9 cellular contexts compared by ENCODE assay signal in genomic region chrX:44344687-44345086, GRCh38. TPM values are rescaled to one million over a fixed set of nuclear protein-coding genes. Genes with fewer than 3 reads are reported as not detected.
DNase-seq lines count a peak whose midpoint lies in the region; ATAC-seq and TF ChIP-seq lines count a peak whose summit lies in the region.
"Had no signal": no experiment of that assay in that cellular context is flagged by ENCODE, and none has a peak within 500 bp of the region (broad histone marks: within the 10 kb centered on the region; RNA-seq: fewer than 3 reads in every experiment).

No MANE protein-coding gene starts in this region.

- TF ChIP-seq CTCF in osteocyte (IDR thresholded peaks at IDR 0.05) (no peak), sigmoid colon (IDR thresholded peaks at IDR 0.05) (no peak)

- peak overlapping the region; percentile 64 for H3K9ac ChIP-seq in BLaER1

- H3K27ac Mint-ChIP-seq in T-helper 2 cell treated with Interferon-gamma antibody and Interleukin-4, amounts not matched to agents 5 μg/mL and 100 μg/mL, for 36 hours: peak overlapping the region; percentile 94
- H3K27ac Mint-ChIP-seq in immature natural killer cell (peak overlapping the region; percentile 93 to 96 (median 96)), osteocyte (ENCODE audit: unreplicated experiment) (no peak overlapping the region)

- peak overlapping the region; percentile 87 for H3K4me3 Mint-ChIP-seq in T-helper 2 cell treated with Interferon-gamma antibody and Interleukin-4, amounts not matched to agents 5 μg/mL and 100 μg/mL, for 36 hours
- H3K4me3 Mint-ChIP-seq in immature natural killer cell (peak overlapping the region; percentile 84 to 93 (median 87)), osteocyte (ENCODE audit: unreplicated experiment) (no peak overlapping the region)

- peaks cover 14% of the 10 kb centered on the region for H3K4me1 Mint-ChIP-seq in T-helper 2 cell treated with Interferon-gamma antibody and Interleukin-4, amounts not matched to agents 5 μg/mL and 100 μg/mL, for 36 hours (ENCODE audit: low read depth)
- peaks cover 33 to 57% of the 10 kb centered on the region in 2 donors for H3K4me1 Mint-ChIP-seq in immature natural killer cell
- no peaks in the 10 kb centered on the region for H3K4me1 Mint-ChIP-seq in osteocyte (ENCODE audit: unreplicated experiment)

- no peak for TF ChIP-seq EP300 in sigmoid colon (IDR thresholded peaks at IDR 0.05)

- H3K27me3 Mint-ChIP-seq in T-helper 2 cell treated with Interferon-gamma antibody and Interleukin-4, amounts not matched to agents 5 μg/mL and 100 μg/mL, for 36 hours (ENCODE audit: low read depth): no peaks in the 10 kb centered on the region
- H3K27me3 Mint-ChIP-seq in immature natural killer cell (ENCODE audit: low read depth in 3 of 3) (peaks cover 10 to 15% (median 10%) of the 10 kb centered on the region in 3 donors), osteocyte (ENCODE audit: unreplicated experiment) (no peaks in the 10 kb centered on the region)

- H3K27me3 ChIP-seq in BLaER1: no peaks in the 10 kb centered on the region
- H3K27me3 ChIP-seq in sigmoid colon: peaks cover 0 to 8% (median 0%) of the 10 kb centered on the region in 3 donors
- H3K27me3 ChIP-seq: SJSA1 had no signal

- peak overlapping the region; percentile 84 for H3K4me2 ChIP-seq in BLaER1

- H3K27ac ChIP-seq in BLaER1 (peak overlapping the region; percentile 79), sigmoid colon (no peak overlapping the region)
- H3K27ac ChIP-seq: SJSA1 had no signal

- no peak for TF ChIP-seq POLR2A in sigmoid colon (IDR thresholded peaks at IDR 0.05)

- H3K4me3 ChIP-seq in BLaER1: peak overlapping the region; percentile 66
- H3K4me3 ChIP-seq in sigmoid colon: no peak overlapping the region
- H3K4me3 ChIP-seq: SJSA1 had no signal

- peak; percentile 24 for ATAC-seq in GM19463 (IDR thresholded peaks at IDR 0.05; ENCODE audit: unreplicated experiment)
- no peak for ATAC-seq in left cardiac atrium

- WGBS in sigmoid colon, 2 donors: 32 to 70% methylated on average over 7 of the region's 7 CpGs

- no peaks in the 10 kb centered on the region for H4K20me1 ChIP-seq in BLaER1

- no peaks in the 10 kb centered on the region for H3K36me3 ChIP-seq in BLaER1
- no peaks in the 10 kb centered on the region for H3K36me3 ChIP-seq in sigmoid colon
- H3K36me3 ChIP-seq: SJSA1 had no signal

- intact Hi-C loops in sigmoid colon (cut with DNase I): no loop called here
- intact Hi-C loops in left cardiac atrium (cut with DNase I): no loop called here

- H3K4me1 ChIP-seq in BLaER1: peaks cover 51% of the 10 kb centered on the region
- H3K4me1 ChIP-seq in sigmoid colon: peaks cover 0 to 6% (median 0%) of the 10 kb centered on the region in 4 donors
- H3K4me1 ChIP-seq: SJSA1 had no signal

- no peaks in the 10 kb centered on the region for H3K36me3 Mint-ChIP-seq in T-helper 2 cell treated with Interferon-gamma antibody and Interleukin-4, amounts not matched to agents 5 μg/mL and 100 μg/mL, for 36 hours (ENCODE audit: low read depth)
- no peaks in the 10 kb centered on the region for H3K36me3 Mint-ChIP-seq in immature natural killer cell
- no peaks in the 10 kb centered on the region for H3K36me3 Mint-ChIP-seq in osteocyte (ENCODE audit: unreplicated experiment)

- H3K9me3 ChIP-seq in BLaER1: no peaks in the 10 kb centered on the region
- no peaks in the 10 kb centered on the region for H3K9me3 ChIP-seq in sigmoid colon
- H3K9me3 ChIP-seq: SJSA1 had no signal

- DNase-seq in T-helper 2 cell treated with Interferon-gamma antibody and Interleukin-4, amounts not matched to agents 5 μg/mL and 100 μg/mL, for 36 hours (ENCODE audit: low spot score): no peak
- peak; percentile 54 to 59 (median 57) for DNase-seq in immature natural killer cell
- no peak for DNase-seq in osteocyte (ENCODE audit: extremely low spot score, unreplicated experiment)
- no peak for DNase-seq in sigmoid colon
- no peak for DNase-seq in left cardiac atrium
- no peak for DNase-seq in cerebellum (ENCODE audit: low spot score)

- no peaks in the 10 kb centered on the region for H3K9me3 Mint-ChIP-seq in T-helper 2 cell treated with Interferon-gamma antibody and Interleukin-4, amounts not matched to agents 5 μg/mL and 100 μg/mL, for 36 hours
- H3K9me3 Mint-ChIP-seq in immature natural killer cell (no peaks in the 10 kb centered on the region), osteocyte (ENCODE audit: unreplicated experiment) (peaks cover 16% of the 10 kb centered on the region)

RNA-seq across cellular contexts. Expression of gene EFHC2, which starts 1.2 kb away (rescaled TPM):
- polyA plus RNA-seq in immature natural killer cell: 10 to 100 TPM; 11.2 to 19.5 (median 13.2) TPM
- not detected in 2 replicates for total RNA-seq in osteocyte
- total RNA-seq in sigmoid colon: 1 to 10 TPM; 1.1 to 3.2 (median 2.7) TPM
- 1 to 10 TPM; 1.3 to 3.0 (median 1.8) TPM for polyA plus RNA-seq in sigmoid colon
- 1 to 10 TPM; 5.1 to 6.4 TPM for total RNA-seq in left cardiac atrium
- total RNA-seq in cerebellum: 3.4 TPM
- total RNA-seq: SJSA1 had no signal

Comparison
In these comparisons a context has a peak if more than half of its experiments do, and no peak if none do; other contexts are left out.
1. DNase-seq: peak in immature natural killer cell (3 of 3); none in T-helper 2 cell treated with Interferon-gamma antibody and Interleukin-4, amounts not matched to agents 5 μg/mL and 100 μg/mL, for 36 hours (single experiment), osteocyte (single experiment), sigmoid colon (single experiment), left cardiac atrium (single experiment) and cerebellum (single experiment).